In genomic region chr4:93908778-93909177, GRCh38 we compare ENCODE assay signal across 34 cellular contexts.
"Had no signal": no experiment of that assay in that cellular context is flagged by ENCODE, and none has a peak within 500 bp of the region (broad histone marks: within the 10 kb centered on the region; RNA-seq: fewer than 3 reads in every experiment).

No MANE protein-coding gene starts in this region.

- H3K4me2 ChIP-seq: KMS-11 had no signal

- H3K27ac ChIP-seq: KMS-11 had no signal

- H3K4me3 ChIP-seq: MG63 had no signal

- H3K27me3 ChIP-seq: MG63 had no signal

- H3K9me3 ChIP-seq: MG63 had no signal

- H3K36me3 ChIP-seq: MG63 had no signal

- H3K9ac ChIP-seq: KMS-11 had no signal

- DNase-seq: Karpas-422, Kasumi-1, MG63, MM.1S, MV-4-11, NCI-H1048, NCI-H1092, NCI-H1092 treated with DMSO at 0.1 percent for 48 hours, NCI-H1105, NCI-H1105 treated with DMSO at 0.1 percent for 48 hours, NCI-H1417, NCI-H1417 treated with DMSO at 0.1 percent for 48 hours, NCI-H1436, NCI-H1436 treated with DMSO at 0.1 percent for 48 hours, NCI-H146, NCI-H1694, NCI-H1694 treated with DMSO at 0.1 percent for 48 hours, NCI-H187, NCI-H187 treated with DMSO at 0.1 percent for 48 hours, NCI-H1930, NCI-H2029, NCI-H2029 treated with DMSO at 0.1 percent for 48 hours, NCI-H2081, NCI-H2081 treated with DMSO at 0.1 percent for 48 hours, NCI-H2107, NCI-H2171, NCI-H2171 treated with DMSO at 0.1 percent for 48 hours, NCI-H2227 treated with DMSO at 0.1 percent for 48 hours, NCI-H226, NCI-H345, NCI-H446, NCI-H446 treated with DMSO at 0.1 percent for 48 hours, NCI-H510A had no signal
